In the genomic region with DNA sequence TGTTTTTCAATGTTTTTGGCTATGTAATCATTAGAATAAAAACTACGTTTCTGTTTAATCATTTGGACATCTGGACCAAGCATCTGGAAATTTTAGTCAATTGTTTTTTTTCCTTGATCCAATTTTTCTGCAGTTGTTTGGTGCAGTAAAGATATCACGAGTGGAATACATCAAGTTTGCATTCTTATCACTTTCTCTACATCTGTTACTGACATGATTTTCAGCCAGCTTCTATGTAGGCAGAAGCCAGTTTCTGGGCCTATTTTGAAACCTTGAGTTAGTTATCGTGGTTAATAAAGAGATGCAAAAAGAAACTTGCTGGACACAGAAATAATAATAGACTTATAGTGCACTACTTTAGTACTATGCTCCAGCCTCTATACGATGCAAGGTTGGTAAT, we compare ENCODE assay signal across 17 cellular contexts.
DNase-seq lines count a peak whose midpoint lies in the region; ATAC-seq and TF ChIP-seq lines count a peak whose summit lies in the region.
"Had no signal": no experiment of that assay in that cellular context is flagged by ENCODE, and none has a peak within 500 bp of the region (broad histone marks: within the 10 kb centered on the region; RNA-seq: fewer than 3 reads in every experiment).

No MANE protein-coding gene starts in this region.

- no peaks in the 10 kb centered on the region for H3K79me2 ChIP-seq in ACC112 (ENCODE audit: control insufficient read depth, insufficient read depth, low read length, unreplicated experiment)

- WGBS in testis, 2 donors: 57 to 68% methylated on average over 4 of the region's 4 CpGs

- H2AFZ ChIP-seq in ACC112 (ENCODE audit: low read length, unreplicated experiment): peak overlapping the region; percentile 43

- H3K9me3 ChIP-seq in ascending aorta (no peaks in the 10 kb centered on the region), gastrocnemius medialis (no peaks in the 10 kb centered on the region), testis (no peaks in the 10 kb centered on the region)
- H3K9me3 ChIP-seq: Caco-2 had no signal

- H3K27ac ChIP-seq in ACC112 (ENCODE audit: low read depth, low read length) (peak overlapping the region; percentile 88), ascending aorta (peak overlapping the region; percentile 23 to 45), gastrocnemius medialis (peak overlapping the region; percentile 53 to 73 (median 62)), testis (no peak overlapping the region)

- H3K36me3 ChIP-seq in ACC112 (ENCODE audit: insufficient read depth, low read length): no peaks in the 10 kb centered on the region
- H3K36me3 ChIP-seq in ascending aorta: no peaks in the 10 kb centered on the region
- no peaks in the 10 kb centered on the region for H3K36me3 ChIP-seq in gastrocnemius medialis
- H3K36me3 ChIP-seq in testis (ENCODE audit: low read depth, missing control alignments): no peaks in the 10 kb centered on the region

- intact Hi-C loops in ascending aorta (cut with DNase I): no loop called here
- intact Hi-C loops in gastrocnemius medialis (cut with DNase I; ENCODE audit: low total_unique reads): loop anchor here (10.0 kb wide), 1 partner anchor 280 kb away; the partner anchor contains the start of gene ADAMTS5
- intact Hi-C loops in testis (cut with DNase I; ENCODE audit: low total_unique reads): no loop called here

- no peak for TF ChIP-seq POLR2A in gastrocnemius medialis (IDR thresholded peaks at IDR 0.05)
- TF ChIP-seq POLR2A in testis (IDR thresholded peaks at IDR 0.05): no peak

- DNase-seq in ascending aorta (ENCODE audit: low spot score in 2 of 2) (no peak), fibroblast of the aortic adventitia (ENCODE audit: low read depth) (peak; percentile 55), gastrocnemius medialis (no peak), RPMI8226 (no peak), DMS53 treated with DMSO at 0.1 percent for 48 hours (lab: John Stamatoyannopoulos, UW; ENCODE audit: unreplicated experiment) (no peak), testis (no peak)
- DNase-seq: Caco-2; CD4-positive, alpha-beta T cell; GF-D8; NCI-H1105 treated with DMSO at 0.1 percent for 48 hours; NCI-H1694; NCI-H2081 treated with DMSO at 0.1 percent for 48 hours; NCI-H774; SIG-M5 had no signal

- H3K4me1 ChIP-seq in ACC112 (ENCODE audit: control insufficient read depth, insufficient read depth, low read length, unreplicated experiment) (peaks cover 45% of the 10 kb centered on the region), ascending aorta (peaks cover 0 to 4% of the 10 kb centered on the region in 2 donors), gastrocnemius medialis (peaks cover 0 to 4% of the 10 kb centered on the region in 2 donors), testis (no peaks in the 10 kb centered on the region)
- H3K4me1 ChIP-seq: Caco-2 had no signal

- ATAC-seq in gastrocnemius medialis (peak in 1 of 2 donors; percentile 19), GM19463 (IDR thresholded peaks at IDR 0.05; ENCODE audit: unreplicated experiment) (no peak)
- ATAC-seq: K562 had no signal

- H3K27me3 ChIP-seq in ACC112 (ENCODE audit: insufficient read depth, low read length): no peaks in the 10 kb centered on the region
- no peaks in the 10 kb centered on the region for H3K27me3 ChIP-seq in ascending aorta
- no peaks in the 10 kb centered on the region for H3K27me3 ChIP-seq in gastrocnemius medialis
- H3K27me3 ChIP-seq in testis: no peaks in the 10 kb centered on the region

- in situ Hi-C loops in gastrocnemius medialis (cut with MboI; ENCODE audit: low sequenced_read_pairs in 4 of 4): no loop called here

- TF ChIP-seq CTCF in ascending aorta (IDR thresholded peaks at IDR 0.05): no peak
- no peak for TF ChIP-seq CTCF in fibroblast of the aortic adventitia (IDR thresholded peaks at IDR 0.05; ENCODE audit: insufficient read depth, low read length)
- TF ChIP-seq CTCF in gastrocnemius medialis (IDR thresholded peaks at IDR 0.05 in 4 of 5, conservative IDR thresholded peaks at IDR 0.05 in 1 of 5): no peak
- no peak for TF ChIP-seq CTCF in testis (IDR thresholded peaks at IDR 0.05)

- H3K4me3 ChIP-seq in ACC112 (ENCODE audit: low read depth, low read length): no peak overlapping the region; the same call in 1 of the 2 replicates
- H3K4me3 ChIP-seq in ascending aorta: no peak overlapping the region
- no peak overlapping the region for H3K4me3 ChIP-seq in fibroblast of the aortic adventitia (ENCODE audit: low read depth, low read length)
- no peak overlapping the region for H3K4me3 ChIP-seq in gastrocnemius medialis
- no peak overlapping the region for H3K4me3 ChIP-seq in testis
- H3K4me3 ChIP-seq: K562 had no signal

Comparison
In these comparisons a context has a peak if more than half of its experiments do, and no peak if none do; other contexts are left out.
1. H3K27ac ChIP-seq: peak in ACC112 (single experiment), ascending aorta (2 of 2) and gastrocnemius medialis (4 of 4); none in testis (0 of 2).